Comparison of ENCODE assay signal across 12 cellular contexts in genomic region chr4:70714488-70714887, GRCh38. TPM values are rescaled to one million over a fixed set of nuclear protein-coding genes. Genes with fewer than 3 reads are reported as not detected.
DNase-seq lines count a peak whose midpoint lies in the region; ATAC-seq, FAIRE-seq and TF ChIP-seq lines count a peak whose summit lies in the region.
"Had no signal": no experiment of that assay in that cellular context is flagged by ENCODE, and none has a peak within 500 bp of the region (broad histone marks: within the 10 kb centered on the region; RNA-seq: fewer than 3 reads in every experiment).

No MANE protein-coding gene starts in this region.

- TF ChIP-seq CTCF in spleen (IDR thresholded peaks at IDR 0.05 in 8 of 11, conservative IDR thresholded peaks at IDR 0.05 in 3 of 11) (no peak), endodermal cell (conservative IDR thresholded peaks at IDR 0.05) (no peak)

- no peaks in the 10 kb centered on the region for H3K9me3 Mint-ChIP-seq in endodermal cell

- intact Hi-C loops in spleen (cut with DNase I; ENCODE audit: low total_unique reads): no loop called here

- WGBS in spleen, 5 donors: 70 to 83% (median 81%) methylated on average over 2 of the region's 2 CpGs
- 95 to 100% methylated on average over 2 of the region's 2 CpGs for WGBS in endodermal cell (ENCODE audit: insufficient coverage in 1 of 2, insufficient read length in 1 of 2), 2 experiments

- DNase-seq in spleen (no peak), NCI-H2196 treated with DMSO at 0.1 percent for 48 hours (lab: John Stamatoyannopoulos, UW; ENCODE audit: unreplicated experiment) (no peak), NCI-H1092 treated with DMSO at 0.1 percent for 48 hours (lab: John Stamatoyannopoulos, UW) (no peak), endodermal cell (no peak), urothelium cell line (ENCODE audit: low spot score) (no peak)
- DNase-seq: NCI-H2081 treated with DMSO at 0.1 percent for 48 hours; stimulated activated CD4-positive, alpha-beta T cell treated with anti-CD3 and anti-CD28 coated beads, Interleukin-4, amount 100 ng/mL, for 1 hour; uterus had no signal

- ATAC-seq in GM18909 (IDR thresholded peaks at IDR 0.05; ENCODE audit: poor library complexity, unreplicated experiment) (peak; percentile 64), HG02642 (IDR thresholded peaks at IDR 0.05; ENCODE audit: poor library complexity, unreplicated experiment) (peak; percentile 60), HG03558 (IDR thresholded peaks at IDR 0.05; ENCODE audit: extremely low read depth, unreplicated experiment) (peak; percentile 45)

- H3K4me3 ChIP-seq in spleen (peak overlapping the region in 1 of 8 donors; percentile 33), endodermal cell (ENCODE audit: low read length) (no peak overlapping the region)
- H3K4me3 ChIP-seq: uterus had no signal

- peaks cover 26 to 67% (median 57%) of the 10 kb centered on the region in 6 donors for H3K4me1 ChIP-seq in spleen
- peaks cover 13% of the 10 kb centered on the region for H3K4me1 ChIP-seq in endodermal cell (ENCODE audit: control insufficient read depth, insufficient read depth, low read length)
- H3K4me1 ChIP-seq: uterus had no signal

- no peaks in the 10 kb centered on the region for H3K27me3 ChIP-seq in spleen (replicated peaks in 1 of 7)
- H3K27me3 ChIP-seq in endodermal cell (ENCODE audit: control insufficient read depth, insufficient read depth, low read length, poor library complexity, severe bottlenecking): no peaks in the 10 kb centered on the region
- H3K27me3 ChIP-seq: uterus had no signal

- no peaks in the 10 kb centered on the region for H3K36me3 ChIP-seq in spleen
- no peaks in the 10 kb centered on the region for H3K36me3 ChIP-seq in endodermal cell (ENCODE audit: control insufficient read depth, insufficient read depth, low read length)
- H3K36me3 ChIP-seq: uterus had no signal

- no peak for FAIRE-seq in urothelium cell line (lab: Jason Lieb, UNC)

- no peak overlapping the region for H3K9ac ChIP-seq in endodermal cell (ENCODE audit: extremely low read depth, low read length, poor library complexity, severe bottlenecking)

- H3K9me3 ChIP-seq in spleen (no peaks in the 10 kb centered on the region), endodermal cell (ENCODE audit: control insufficient read depth, low read length) (no peaks in the 10 kb centered on the region)
- H3K9me3 ChIP-seq: uterus had no signal

- no peak for TF ChIP-seq POLR2A in spleen (IDR thresholded peaks at IDR 0.05)

- H3K4me3 Mint-ChIP-seq in endodermal cell: no peak overlapping the region

- no peaks in the 10 kb centered on the region for H3K27me3 Mint-ChIP-seq in endodermal cell (ENCODE audit: insufficient read depth)

- H3K27ac ChIP-seq in spleen (peak overlapping the region in 6 of 8 donors; percentile 41 to 83 (median 70)), endodermal cell (ENCODE audit: low read depth, low read length) (no peak overlapping the region)
- H3K27ac ChIP-seq: uterus had no signal

- H3K4me1 Mint-ChIP-seq in endodermal cell: peaks cover 32% of the 10 kb centered on the region

- H3K36me3 Mint-ChIP-seq in endodermal cell (ENCODE audit: low read depth): no peaks in the 10 kb centered on the region

- no peak overlapping the region for H3K27ac Mint-ChIP-seq in endodermal cell

RNA-seq across cellular contexts. Expression of gene RUFY3, which starts 7.3 kb away (rescaled TPM):
- 10 to 100 TPM; 41.6 to 96.8 (median 88.3) TPM for total RNA-seq in spleen
- polyA plus RNA-seq in spleen: 10 to 100 TPM; 19.2 to 29.1 (median 23.3) TPM
- 10 to 100 TPM; 75.1 to 91.2 TPM for total RNA-seq in endodermal cell
- polyA plus RNA-seq in endodermal cell (2013, experiment 1 of 2): 75.2 TPM
- polyA plus RNA-seq in endodermal cell (2013, experiment 2 of 2): 85.9 TPM

RNA-seq across cellular contexts. Expression of gene UTP3, which starts 26.2 kb away (rescaled TPM):
- total RNA-seq in spleen (10 to 100 TPM; 29.0 to 45.1 (median 37.6) TPM), endodermal cell (10 to 100 TPM; 36.0 to 37.8 TPM)
- polyA plus RNA-seq in spleen: 10 to 100 TPM; 37.3 to 51.3 (median 47.3) TPM
- polyA plus RNA-seq in endodermal cell (2013, experiment 1 of 2): 26.7 TPM
- 28.2 TPM for polyA plus RNA-seq in endodermal cell (2013, experiment 2 of 2)

RNA-seq across cellular contexts. Expression of gene JCHAIN, which starts 48.2 kb away (rescaled TPM):
- total RNA-seq in spleen (1,000 to 10,000 TPM in 1 of 7 donors, 100 to 1,000 TPM in 6; 185 to 1,125 (median 538) TPM), endodermal cell (not detected)
- polyA plus RNA-seq in spleen: 100 to 1,000 TPM in 1 of 3 donors, 10 to 100 TPM in 2; 64.8 to 181 (median 96.9) TPM
- polyA plus RNA-seq in endodermal cell (2013, experiment 1 of 2): not detected
- not detected for polyA plus RNA-seq in endodermal cell (2013, experiment 2 of 2)
- polyA plus RNA-seq: neural cell had no signal

Comparison
In these comparisons a context has a peak if more than half of its experiments do, and no peak if none do; other contexts are left out.
1. RNA of gene JCHAIN, which starts 48.2 kb away (total RNA-seq): 185 to 1,125 TPM in spleen; not detected in endodermal cell; every median in the first group is over 100 times any median in the second.
2. Peak in every context shown above with its lines, with median percentiles within 50 percentile points of each other: ATAC-seq.